ENCODE assay signal across 8 cellular contexts in the genomic region with DNA sequence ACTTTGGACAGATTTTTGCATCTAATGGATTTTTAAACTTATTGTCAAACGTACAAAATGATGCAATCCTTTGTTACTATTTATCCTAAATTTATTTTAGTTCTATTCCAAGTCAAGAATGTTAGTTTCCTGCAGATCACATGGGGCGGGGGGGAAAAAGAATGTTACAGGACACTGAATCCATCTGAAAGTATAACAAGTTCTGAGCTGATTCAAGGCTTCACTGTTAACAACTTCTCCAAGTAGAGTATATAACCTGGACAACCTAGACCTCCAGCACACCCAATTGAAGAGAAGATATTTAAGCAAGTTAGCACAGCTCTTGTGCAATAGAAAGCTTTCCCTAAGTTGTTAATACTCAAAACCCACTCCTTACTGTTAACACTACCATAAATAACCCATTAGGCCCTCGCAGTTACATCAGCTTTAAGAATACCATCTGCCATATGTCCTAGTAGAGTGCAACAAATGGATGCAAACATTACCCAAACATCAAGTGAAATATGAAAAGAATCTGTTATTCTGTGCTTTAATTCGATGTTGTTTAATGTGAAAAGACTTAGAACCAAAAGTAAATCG. TPM values are rescaled to one million over a fixed set of nuclear protein-coding genes. Genes with fewer than 3 reads are reported as not detected.
DNase-seq lines count a peak whose midpoint lies in the region; ATAC-seq and TF ChIP-seq lines count a peak whose summit lies in the region.

No MANE protein-coding gene starts in this region.

- H3K9me3 ChIP-seq in trophoblast cell (ENCODE audit: insufficient read depth, low read depth, low read length): no peaks in the 10 kb centered on the region

- H3K79me1 ChIP-seq in trophoblast cell (ENCODE audit: low read length): peaks cover 10% of the 10 kb centered on the region

- H3K27me3 Mint-ChIP-seq in T-cell: no peaks in the 10 kb centered on the region

- no peaks in the 10 kb centered on the region for H3K27me3 ChIP-seq in trophoblast cell (ENCODE audit: insufficient read depth, low read length)

- CTCF ChIA-PET in T-cell (lab: Charles Lee): interaction anchor here in 1 of 2 donors (0.6 kb wide), 1 partner anchor 439 kb away, joined by 5 read pairs; no protein-coding TSS in a partner anchor

- no peak overlapping the region for H2AFZ ChIP-seq in trophoblast cell (ENCODE audit: insufficient read depth, low read length, poor library complexity)

- H3K36me3 Mint-ChIP-seq in T-cell: no peaks in the 10 kb centered on the region

- no peak overlapping the region for H2AK5ac ChIP-seq in trophoblast cell (ENCODE audit: low read length)

- no CpG with 5 or more reads among the region's 5 CpGs for WGBS in trophoblast cell (ENCODE audit: extremely low coverage, insufficient coverage, insufficient read length)

- no peak overlapping the region for H3K9ac ChIP-seq in trophoblast cell (ENCODE audit: low read length)

- no peak for TF ChIP-seq CTCF in HFF-Myc (IDR thresholded peaks at IDR 0.05; ENCODE audit: low read depth, low read length, missing control alignments)

- no peak overlapping the region for H4K12ac ChIP-seq in trophoblast cell (ENCODE audit: low read depth, low read length)

- peak overlapping the region; percentile 92 for H3K27ac Mint-ChIP-seq in T-cell

- H3K4me2 ChIP-seq in trophoblast cell (ENCODE audit: low read length): peak overlapping the region; percentile 65

- no peak overlapping the region for H3K4ac ChIP-seq in trophoblast cell (ENCODE audit: low read depth, low read length)

- no peak overlapping the region for H2BK5ac ChIP-seq in trophoblast cell (ENCODE audit: low read depth, low read length, poor library complexity)

- H4K91ac ChIP-seq in trophoblast cell (ENCODE audit: low read depth, low read length): no peak overlapping the region

- H3K4me1 ChIP-seq in trophoblast cell (ENCODE audit: control insufficient read depth in 1 of 2, insufficient read depth in 2 of 2, low read length in 2 of 2): peaks cover 0 to 2% of the 10 kb centered on the region in 2 experiments

- DNase-seq in AG20443 (ENCODE audit: low spot score) (peak; percentile 15), HFF-Myc (ENCODE audit: extremely low read depth, low read depth) (no peak), T-cell (no peak), fibroblast of peridontal ligament (ENCODE audit: extremely low read depth) (peak; percentile 54), trophoblast cell (peak in 1 of 2 donors; percentile 50)
- no peak for DNase-seq in activated CD8-positive, alpha-beta memory T cell treated with anti-CD3 and anti-CD28 coated beads, Interleukin-2, amount 50 U/mL, for 4 hours
- DNase-seq in activated CD4-positive, alpha-beta T cell treated with anti-CD3 and anti-CD28 coated beads for 48 hours: no peak

- H3K14ac ChIP-seq in trophoblast cell (ENCODE audit: low read length): no peak overlapping the region

- POLR2A ChIA-PET in T-cell (lab: Charles Lee): interaction anchor here (0.5 to 1.4 kb wide), 4 partner anchors 9 to 497 kb away, joined by 3 to 5 read pairs (median 4); a partner anchor contains a TSS

- no peak overlapping the region for H2BK120ac ChIP-seq in trophoblast cell (ENCODE audit: insufficient read depth, low read length, poor library complexity)

- H3K4me1 Mint-ChIP-seq in T-cell: peaks cover 35 to 42% (median 40%) of the 10 kb centered on the region in 3 donors

- ATAC-seq in T-cell (replicated peaks in 1 of 4) (no peak), HG03159 (IDR thresholded peaks at IDR 0.05; ENCODE audit: unreplicated experiment) (no peak)

- H3K18ac ChIP-seq in trophoblast cell (ENCODE audit: low read length): no peak overlapping the region

- no peak overlapping the region for H2BK12ac ChIP-seq in trophoblast cell (ENCODE audit: low read length)

- H3K23ac ChIP-seq in trophoblast cell (ENCODE audit: low read length): no peak overlapping the region

- H3K9me3 Mint-ChIP-seq in T-cell: no peaks in the 10 kb centered on the region

- H3K4me3 ChIP-seq in HFF-Myc (replicated peaks; ENCODE audit: low read depth, low read length) (peak overlapping the region; percentile 84), trophoblast cell (ENCODE audit: low read depth, low read length) (no peak overlapping the region)

- H3K4me3 Mint-ChIP-seq in T-cell: peak overlapping the region; percentile 98 to 99 (median 99)

- no peak overlapping the region for H3K27ac ChIP-seq in trophoblast cell (ENCODE audit: low read depth, low read length)

- H3K79me2 ChIP-seq in trophoblast cell (ENCODE audit: control insufficient read depth, insufficient read depth, low read length, poor library complexity): peaks cover 21% of the 10 kb centered on the region

- H3K36me3 ChIP-seq in trophoblast cell (ENCODE audit: control insufficient read depth in 1 of 2, insufficient read depth in 2 of 2, low read length in 2 of 2): peaks cover 0 to 8% of the 10 kb centered on the region in 2 experiments

- H4K8ac ChIP-seq in trophoblast cell (ENCODE audit: low read depth, low read length): no peak overlapping the region

RNA-seq across cellular contexts. Expression of a gene that starts 1.3 kb away (rescaled TPM):
- total RNA-seq in T-cell: 10 to 100 TPM; 56.2 to 85.5 (median 68.7) TPM
- 101 and 113 TPM in 2 replicates for polyA plus RNA-seq in trophoblast cell (2013)

Comparison
In these comparisons a context has a peak if more than half of its experiments do, and no peak if none do; other contexts are left out.
1. DNase-seq: peak in AG20443 (single experiment) and fibroblast of peridontal ligament (single experiment); none in HFF-Myc (single experiment), T-cell (0 of 34), activated CD8-positive, alpha-beta memory T cell treated with anti-CD3 and anti-CD28 coated beads, Interleukin-2, amount 50 U/mL, for 4 hours (single experiment) and activated CD4-positive, alpha-beta T cell treated with anti-CD3 and anti-CD28 coated beads for 48 hours (single experiment).